In genomic region chr9:336039-336438, GRCh38 we compare ENCODE assay signal across 1 cellular context.
TF ChIP-seq lines count a peak whose summit lies in the region.

No MANE protein-coding gene starts in this region.

TF ChIP-seq in WTC11, 78 proteins besides CTCF, POLR2A, EP300 and RAD21 (continued from another document):
- TF ChIP-seq, protein P1, sequence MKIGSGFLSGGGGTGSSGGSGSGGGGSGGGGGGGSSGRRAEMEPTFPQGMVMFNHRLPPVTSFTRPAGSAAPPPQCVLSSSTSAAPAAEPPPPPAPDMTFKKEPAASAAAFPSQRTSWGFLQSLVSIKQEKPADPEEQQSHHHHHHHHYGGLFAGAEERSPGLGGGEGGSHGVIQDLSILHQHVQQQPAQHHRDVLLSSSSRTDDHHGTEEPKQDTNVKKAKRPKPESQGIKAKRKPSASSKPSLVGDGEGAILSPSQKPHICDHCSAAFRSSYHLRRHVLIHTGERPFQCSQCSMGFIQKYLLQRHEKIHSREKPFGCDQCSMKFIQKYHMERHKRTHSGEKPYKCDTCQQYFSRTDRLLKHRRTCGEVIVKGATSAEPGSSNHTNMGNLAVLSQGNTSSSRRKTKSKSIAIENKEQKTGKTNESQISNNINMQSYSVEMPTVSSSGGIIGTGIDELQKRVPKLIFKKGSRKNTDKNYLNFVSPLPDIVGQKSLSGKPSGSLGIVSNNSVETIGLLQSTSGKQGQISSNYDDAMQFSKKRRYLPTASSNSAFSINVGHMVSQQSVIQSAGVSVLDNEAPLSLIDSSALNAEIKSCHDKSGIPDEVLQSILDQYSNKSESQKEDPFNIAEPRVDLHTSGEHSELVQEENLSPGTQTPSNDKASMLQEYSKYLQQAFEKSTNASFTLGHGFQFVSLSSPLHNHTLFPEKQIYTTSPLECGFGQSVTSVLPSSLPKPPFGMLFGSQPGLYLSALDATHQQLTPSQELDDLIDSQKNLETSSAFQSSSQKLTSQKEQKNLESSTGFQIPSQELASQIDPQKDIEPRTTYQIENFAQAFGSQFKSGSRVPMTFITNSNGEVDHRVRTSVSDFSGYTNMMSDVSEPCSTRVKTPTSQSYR (CRISPR knock-in tag; IDR thresholded peaks at IDR 0.05): no peak
- TF ChIP-seq NR2C2 (CRISPR knock-in tag; IDR thresholded peaks at IDR 0.05) (no peak), ZNF263 (CRISPR knock-in tag; IDR thresholded peaks at IDR 0.05; ENCODE audit: low read depth) (no peak), NFE2L1 (CRISPR knock-in tag; IDR thresholded peaks at IDR 0.05) (no peak), ZNF423 (CRISPR knock-in tag; IDR thresholded peaks at IDR 0.05) (no peak), MYBL2 (CRISPR knock-in tag; IDR thresholded peaks at IDR 0.05) (no peak), MAX (CRISPR knock-in tag; IDR thresholded peaks at IDR 0.05) (no peak), ZNF219 (CRISPR knock-in tag; IDR thresholded peaks at IDR 0.05; ENCODE audit: borderline replicate concordance) (no peak), EMX1 (CRISPR knock-in tag; IDR thresholded peaks at IDR 0.05) (no peak), NR1H2 (CRISPR knock-in tag; IDR thresholded peaks at IDR 0.05) (no peak), IRF2 (CRISPR knock-in tag; IDR thresholded peaks at IDR 0.05; ENCODE audit: borderline replicate concordance, low read depth) (no peak), GABPB1 (CRISPR knock-in tag; IDR thresholded peaks at IDR 0.05) (no peak)
TF ChIP-seq in WTC11: peak in this region for 0.
